ENCODE assay signal across 16 cellular contexts in the genomic region with DNA sequence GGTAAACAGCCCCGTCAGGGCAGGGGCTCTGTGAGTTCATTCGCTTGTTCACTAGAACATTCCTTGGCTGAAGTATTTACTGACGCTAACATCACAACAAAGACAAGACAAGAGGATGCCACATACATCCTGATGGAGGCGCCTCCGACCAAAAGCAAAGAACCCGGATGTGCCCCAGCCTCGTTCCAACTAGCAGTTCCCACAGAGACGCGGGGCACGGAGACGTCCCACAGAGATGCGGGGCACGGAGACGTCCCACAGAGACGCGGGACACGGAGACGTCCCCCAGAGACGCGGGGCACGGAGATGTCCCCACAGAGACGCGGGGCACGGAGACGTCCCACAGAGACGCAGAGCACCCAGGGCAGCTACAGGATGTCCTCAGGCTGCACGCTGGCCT. TPM values are rescaled to one million over a fixed set of nuclear protein-coding genes. Genes with fewer than 3 reads are reported as not detected.
"Had no signal": no experiment of that assay in that cellular context is flagged by ENCODE, and none has a peak within 500 bp of the region (broad histone marks: within the 10 kb centered on the region; RNA-seq: fewer than 3 reads in every experiment).

No MANE protein-coding gene starts in this region.

- H3K4me3 Mint-ChIP-seq: naive thymus-derived CD8-positive, alpha-beta T cell; stimulated activated memory B cell treated with anti-CD40 and anti-IgM and Interleukin-4, amounts not matched to agents 10 μg/mL and 1 μg/mL and 100 μg/mL, for 72 hours had no signal

- H3K9me3 Mint-ChIP-seq: naive thymus-derived CD8-positive, alpha-beta T cell; stimulated activated memory B cell treated with anti-CD40 and anti-IgM and Interleukin-4, amounts not matched to agents 10 μg/mL and 1 μg/mL and 100 μg/mL, for 72 hours had no signal

- H3K27ac ChIP-seq: body of pancreas, dorsolateral prefrontal cortex, epithelial cell of prostate, parathyroid adenoma, sigmoid colon, thoracic aorta had no signal

- H3K36me3 Mint-ChIP-seq: naive thymus-derived CD8-positive, alpha-beta T cell; stimulated activated memory B cell treated with anti-CD40 and anti-IgM and Interleukin-4, amounts not matched to agents 10 μg/mL and 1 μg/mL and 100 μg/mL, for 72 hours had no signal

- H3K27ac Mint-ChIP-seq: stimulated activated memory B cell treated with anti-CD40 and anti-IgM and Interleukin-4, amounts not matched to agents 10 μg/mL and 1 μg/mL and 100 μg/mL, for 72 hours had no signal

- H3K27me3 ChIP-seq: body of pancreas had no signal

- H3K4me3 ChIP-seq: body of pancreas, dorsolateral prefrontal cortex, sigmoid colon, thoracic aorta had no signal

- ATAC-seq: body of pancreas; naive thymus-derived CD8-positive, alpha-beta T cell; stimulated activated memory B cell treated with anti-CD40 and anti-IgM and Interleukin-4, amounts not matched to agents 10 μg/mL and 1 μg/mL and 100 μg/mL, for 72 hours had no signal

- DNase-seq: activated CD4-positive, alpha-beta T cell treated with anti-CD3 and anti-CD28 coated beads, Interleukin-2, amount 50 U/mL, for 4 hours; activated gamma-delta T cell treated with Interleukin-2 at 50 U/mL for 16 hours; body of pancreas; caudate nucleus; foreskin fibroblast; hippocampal formation; stimulated activated CD4-positive, alpha-beta T cell treated with anti-CD3 and anti-CD28 coated beads, Interleukin-4, amount 100 ng/mL, for 4 hours had no signal

- H3K4me1 Mint-ChIP-seq: stimulated activated memory B cell treated with anti-CD40 and anti-IgM and Interleukin-4, amounts not matched to agents 10 μg/mL and 1 μg/mL and 100 μg/mL, for 72 hours had no signal

- H3K9me3 ChIP-seq: body of pancreas, sigmoid colon, thoracic aorta had no signal

- H3K36me3 ChIP-seq: sigmoid colon, thoracic aorta had no signal

- H3K4me1 ChIP-seq: body of pancreas, parathyroid adenoma, sigmoid colon had no signal

- H2AFZ ChIP-seq: parathyroid adenoma had no signal

- H3K79me2 ChIP-seq: parathyroid adenoma had no signal

RNA-seq across cellular contexts. Expression of gene CFAP46, which starts 35.4 kb away (rescaled TPM):
- total RNA-seq: mesenteric fat pad; naive thymus-derived CD8-positive, alpha-beta T cell; T-helper 1 cell treated with Interleukin-12 subunit alpha and Interleukin-12 subunit beta and Interleukin-4 antibody, amounts not matched to agents 30 ng/mL and 1 ng/mL, for 36 hours; thoracic aorta had no signal
